Comparison of ENCODE assay signal across 13 cellular contexts in the genomic region with DNA sequence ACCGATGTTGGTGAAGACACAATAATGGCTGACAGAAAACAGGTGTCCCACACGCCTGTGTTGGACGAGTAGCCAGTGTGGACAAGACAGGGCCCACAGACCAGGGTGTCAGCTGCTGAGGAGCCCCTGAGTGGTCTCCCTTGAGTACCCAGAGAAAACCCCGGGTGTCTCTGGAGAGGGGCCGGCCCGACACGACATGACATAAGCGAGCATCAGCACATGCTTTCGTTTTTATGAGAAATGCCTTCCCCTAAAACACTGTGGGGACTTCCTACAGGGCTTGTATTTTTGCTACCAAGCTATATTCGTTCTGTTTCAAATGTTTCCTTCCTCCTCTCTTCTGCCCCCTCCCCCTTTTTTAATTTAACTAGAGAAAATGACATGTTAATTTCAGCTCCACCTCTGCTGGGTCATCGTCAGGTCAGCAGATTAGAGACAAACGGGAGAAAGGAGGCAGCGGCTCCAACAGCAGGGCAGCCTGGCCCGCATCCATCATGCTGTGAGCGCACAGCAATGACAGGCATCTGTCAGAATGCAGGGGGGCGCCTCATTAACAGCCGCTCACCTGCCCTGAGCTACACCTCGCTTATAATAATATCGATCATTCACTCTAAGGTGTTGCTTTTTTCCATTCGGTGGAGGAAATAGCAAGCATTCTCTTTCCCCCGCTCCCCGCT.
DNase-seq lines count a peak whose midpoint lies in the region; ATAC-seq and TF ChIP-seq lines count a peak whose summit lies in the region.
"Had no signal": no experiment of that assay in that cellular context is flagged by ENCODE, and none has a peak within 500 bp of the region (broad histone marks: within the 10 kb centered on the region; RNA-seq: fewer than 3 reads in every experiment).

No MANE protein-coding gene starts in this region.

- peak overlapping the region; percentile 23 for H3K4me3 ChIP-seq in AG04449 (ENCODE audit: low read depth, low read length)
- peak overlapping the region; percentile 22 to 27 for H3K4me3 ChIP-seq in muscle layer of duodenum (ENCODE audit: low read depth in 1 of 2, low read length in 2 of 2)
- H3K4me3 ChIP-seq in tibial artery: peak overlapping the region in 1 of 2 donors; percentile 25
- H3K4me3 ChIP-seq: MG63 had no signal

- TF ChIP-seq CTCF in AG04449 (IDR thresholded peaks at IDR 0.05; ENCODE audit: insufficient read depth, low read length, missing control alignments) (no peak), tibial artery (IDR thresholded peaks at IDR 0.05) (no peak)

- POLR2A ChIA-PET in AG04449 (lab: Yijun Ruan, JAX): no interaction called here
- POLR2A ChIA-PET in activated naive CD8-positive, alpha-beta T cell treated with anti-CD3 and anti-CD28 coated beads, Interleukin-2, amount 10 ng/mL, durations not matched to agents 7 days and 5 days (lab: Charles Lee): no interaction called here

- H3K27me3 Mint-ChIP-seq in activated naive CD8-positive, alpha-beta T cell treated with anti-CD3 and anti-CD28 coated beads, Interleukin-2, amount 10 ng/mL, durations not matched to agents 7 days and 5 days: peaks cover 14% of the 10 kb centered on the region

- H3K4me1 ChIP-seq in muscle layer of duodenum (ENCODE audit: control insufficient read depth in 1 of 2, insufficient read depth in 2 of 2, low read length in 2 of 2) (no peaks in the 10 kb centered on the region), tibial artery (no peaks in the 10 kb centered on the region)

- H3K9me3 ChIP-seq in muscle layer of duodenum (ENCODE audit: control insufficient read depth in 1 of 2, low read length in 2 of 2) (no peaks in the 10 kb centered on the region), tibial artery (no peaks in the 10 kb centered on the region)
- H3K9me3 ChIP-seq: MG63 had no signal

- H3K36me3 Mint-ChIP-seq in activated naive CD8-positive, alpha-beta T cell treated with anti-CD3 and anti-CD28 coated beads, Interleukin-2, amount 10 ng/mL, durations not matched to agents 7 days and 5 days: no peaks in the 10 kb centered on the region
- H3K36me3 Mint-ChIP-seq: CD8-positive, alpha-beta T cell had no signal

- peak overlapping the region; percentile 46 for H3K4me3 Mint-ChIP-seq in activated naive CD8-positive, alpha-beta T cell treated with anti-CD3 and anti-CD28 coated beads, Interleukin-2, amount 10 ng/mL, durations not matched to agents 7 days and 5 days
- H3K4me3 Mint-ChIP-seq: activated T-helper 1 cell treated with anti-CD3 and anti-CD28 coated beads, Interleukin-12 subunit alpha, Interleukin-12 subunit beta, Interleukin-2, Interleukin-4 antibody, amounts not matched to agents 30 ng/mL and 10 ng/mL and 1 ng/mL, durations not matched to agents 14 hours and 24 hours and 36 hours; CD8-positive, alpha-beta T cell; nephron had no signal

- peak overlapping the region; percentile 24 for H3K27ac Mint-ChIP-seq in activated naive CD8-positive, alpha-beta T cell treated with anti-CD3 and anti-CD28 coated beads, Interleukin-2, amount 10 ng/mL, durations not matched to agents 7 days and 5 days
- H3K27ac Mint-ChIP-seq: activated T-helper 1 cell treated with anti-CD3 and anti-CD28 coated beads, Interleukin-12 subunit alpha, Interleukin-12 subunit beta, Interleukin-2, Interleukin-4 antibody, amounts not matched to agents 30 ng/mL and 10 ng/mL and 1 ng/mL, durations not matched to agents 14 hours and 24 hours and 36 hours; CD8-positive, alpha-beta T cell; nephron had no signal

- DNase-seq in AG04449 (ENCODE audit: low read depth, low spot score): no peak
- no peak for DNase-seq in activated naive CD8-positive, alpha-beta T cell treated with anti-CD3 and anti-CD28 coated beads, Interleukin-2, amount 10 ng/mL, durations not matched to agents 7 days and 5 days
- no peak for DNase-seq in NCI-H1092 (lab: John Stamatoyannopoulos, UW)
- DNase-seq in KG1 (lab: John Stamatoyannopoulos, UW): no peak
- no peak for DNase-seq in tibial artery
- no peak for DNase-seq in ecto neural progenitor cell (ENCODE audit: low spot score)
- DNase-seq: CD8-positive, alpha-beta T cell; MG63; T1000 had no signal

- peaks cover 12% of the 10 kb centered on the region for H3K4me1 Mint-ChIP-seq in activated naive CD8-positive, alpha-beta T cell treated with anti-CD3 and anti-CD28 coated beads, Interleukin-2, amount 10 ng/mL, durations not matched to agents 7 days and 5 days

- intact Hi-C loops in tibial artery (cut with DNase I; ENCODE audit: low total_unique reads): no loop called here

- H3K27me3 ChIP-seq in muscle layer of duodenum (ENCODE audit: low read depth, low read length) (no peaks in the 10 kb centered on the region), tibial artery (peaks cover 0 to 16% of the 10 kb centered on the region in 2 donors)
- H3K27me3 ChIP-seq: MG63 had no signal

- no peak overlapping the region for H3K27ac ChIP-seq in muscle layer of duodenum (ENCODE audit: low read length)
- no peak overlapping the region for H3K27ac ChIP-seq in tibial artery

- peak; percentile 64 for ATAC-seq in GM21529 (IDR thresholded peaks at IDR 0.05; ENCODE audit: unreplicated experiment)
- ATAC-seq in activated naive CD8-positive, alpha-beta T cell treated with anti-CD3 and anti-CD28 coated beads, Interleukin-2, amount 10 ng/mL, durations not matched to agents 7 days and 5 days (ENCODE audit: low read depth): peak; percentile 26
- ATAC-seq: CD8-positive, alpha-beta T cell had no signal

- no peaks in the 10 kb centered on the region for H3K9me3 Mint-ChIP-seq in activated naive CD8-positive, alpha-beta T cell treated with anti-CD3 and anti-CD28 coated beads, Interleukin-2, amount 10 ng/mL, durations not matched to agents 7 days and 5 days
- H3K9me3 Mint-ChIP-seq: activated T-helper 1 cell treated with anti-CD3 and anti-CD28 coated beads, Interleukin-12 subunit alpha, Interleukin-12 subunit beta, Interleukin-2, Interleukin-4 antibody, amounts not matched to agents 30 ng/mL and 10 ng/mL and 1 ng/mL, durations not matched to agents 14 hours and 24 hours and 36 hours; CD8-positive, alpha-beta T cell had no signal

- H3K36me3 ChIP-seq in muscle layer of duodenum (ENCODE audit: control insufficient read depth in 1 of 2, insufficient read depth in 2 of 2, low read length in 2 of 2): no peaks in the 10 kb centered on the region
- H3K36me3 ChIP-seq in tibial artery: no peaks in the 10 kb centered on the region
- H3K36me3 ChIP-seq: MG63 had no signal

- CTCF ChIA-PET in AG04449 (lab: Yijun Ruan, JAX): interaction anchor here (1.1 kb wide), 1 partner anchor 48 kb away, joined by 3 read pairs; no protein-coding TSS in a partner anchor
